In genomic region chr9:3735251-3735650, GRCh38 we compare ENCODE assay signal across 18 cellular contexts.
"Had no signal": no experiment of that assay in that cellular context is flagged by ENCODE, and none has a peak within 500 bp of the region (broad histone marks: within the 10 kb centered on the region; RNA-seq: fewer than 3 reads in every experiment).

No MANE protein-coding gene starts in this region.

- H3K27ac ChIP-seq: dorsolateral prefrontal cortex, heart left ventricle, skin epidermis, stomach, thoracic aorta, transverse colon had no signal

- H3K9me3 ChIP-seq: heart left ventricle, stomach, thoracic aorta, transverse colon had no signal

- FAIRE-seq: frontal cortex, islet of Langerhans had no signal

- H3K27me3 ChIP-seq: dorsolateral prefrontal cortex, heart left ventricle, stomach, transverse colon had no signal

- H3K36me3 ChIP-seq: heart left ventricle, stomach, thoracic aorta, transverse colon had no signal

- H3K27ac Mint-ChIP-seq: naive thymus-derived CD8-positive, alpha-beta T cell had no signal

- H3K4me3 Mint-ChIP-seq: naive thymus-derived CD8-positive, alpha-beta T cell had no signal

- H3K9me3 Mint-ChIP-seq: naive thymus-derived CD8-positive, alpha-beta T cell had no signal

- H3K36me3 Mint-ChIP-seq: naive thymus-derived CD8-positive, alpha-beta T cell had no signal

- H3K4me3 ChIP-seq: dorsolateral prefrontal cortex, heart left ventricle, skin epidermis, stomach, thoracic aorta, transverse colon had no signal

- DNase-seq: cortex of kidney; dorsolateral prefrontal cortex; effector CD8-positive, alpha-beta T cell; heart left ventricle; hypothalamus; kidney glomerular epithelial cell; naive thymus-derived CD8-positive, alpha-beta T cell; posterior cingulate gyrus; stimulated activated CD4-positive, alpha-beta T cell treated with anti-CD3 and anti-CD28 coated beads, Interleukin-2, amount 100 ng/mL, for 24 hours; stimulated activated naive CD4-positive, alpha-beta T cell; stomach; substantia nigra; transverse colon had no signal

- H3K27me3 Mint-ChIP-seq: naive thymus-derived CD8-positive, alpha-beta T cell had no signal

- ATAC-seq: heart left ventricle; naive thymus-derived CD8-positive, alpha-beta T cell; sciatic nerve had no signal
